1 cellular context compared by ENCODE assay signal in the genomic region with DNA sequence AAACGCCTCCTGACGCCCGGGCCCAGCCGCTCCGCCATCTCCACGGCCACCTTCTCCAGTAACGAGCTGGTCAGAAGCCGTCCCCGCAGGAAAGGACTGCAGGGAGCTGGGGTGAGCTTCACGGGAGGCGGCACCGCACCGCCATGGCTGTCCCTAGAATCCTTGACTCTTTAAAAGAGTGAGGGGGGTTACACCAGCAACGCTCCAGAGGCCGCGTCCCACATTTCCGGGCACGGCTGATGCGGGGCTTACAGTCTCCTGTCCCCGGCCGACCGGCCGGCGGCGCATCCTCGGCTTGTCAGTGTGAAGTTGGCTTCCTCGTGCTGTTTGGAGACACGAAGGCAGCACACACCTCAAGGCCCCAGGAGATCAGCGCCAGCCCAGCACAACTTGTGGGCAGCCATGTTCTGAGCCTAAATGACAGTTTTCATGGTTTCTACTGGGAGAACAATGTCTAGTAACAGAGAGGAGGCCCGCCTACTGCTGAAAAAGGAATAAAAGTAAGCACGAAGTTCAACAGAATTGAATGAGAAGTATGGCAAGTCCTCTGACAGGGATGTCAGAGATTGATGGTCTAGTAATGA.
TF ChIP-seq lines count a peak whose summit lies in the region.

No MANE protein-coding gene starts in this region.

TF ChIP-seq in IMR-90, 13 proteins besides CTCF, POLR2A, EP300 and RAD21 (continued from another document):
- TF ChIP-seq, protein P1, sequence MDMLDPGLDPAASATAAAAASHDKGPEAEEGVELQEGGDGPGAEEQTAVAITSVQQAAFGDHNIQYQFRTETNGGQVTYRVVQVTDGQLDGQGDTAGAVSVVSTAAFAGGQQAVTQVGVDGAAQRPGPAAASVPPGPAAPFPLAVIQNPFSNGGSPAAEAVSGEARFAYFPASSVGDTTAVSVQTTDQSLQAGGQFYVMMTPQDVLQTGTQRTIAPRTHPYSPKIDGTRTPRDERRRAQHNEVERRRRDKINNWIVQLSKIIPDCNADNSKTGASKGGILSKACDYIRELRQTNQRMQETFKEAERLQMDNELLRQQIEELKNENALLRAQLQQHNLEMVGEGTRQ (IDR thresholded peaks at IDR 0.05; ENCODE audit: low read depth, low read length) = no peak
